ENCODE assay signal across 14 cellular contexts in the genomic region with DNA sequence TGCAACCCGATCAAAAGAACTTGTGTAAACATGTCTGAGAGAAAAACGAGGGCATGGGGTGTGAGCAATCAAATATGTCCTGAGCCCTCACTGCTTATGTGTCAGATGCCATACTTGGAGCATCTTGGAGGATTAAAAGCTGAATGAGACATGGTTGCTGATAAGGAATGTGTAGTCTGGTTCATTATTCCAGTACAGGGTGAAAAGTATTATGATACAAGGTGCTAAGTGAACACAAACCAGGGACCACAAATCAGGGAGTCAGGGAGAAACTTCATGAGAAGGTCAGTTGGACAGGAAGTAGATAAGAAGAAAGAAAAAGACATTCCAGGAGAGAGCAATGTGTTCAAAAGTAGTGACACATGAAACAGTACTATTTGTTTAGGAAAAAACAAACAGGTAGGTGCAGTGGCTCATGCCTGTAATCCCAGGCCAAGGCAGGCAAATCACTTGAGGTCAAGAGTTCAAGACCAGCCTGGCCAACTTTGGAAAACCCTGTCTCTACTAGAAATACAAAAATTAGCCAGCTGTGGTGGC. TPM values are rescaled to one million over a fixed set of nuclear protein-coding genes. Genes with fewer than 3 reads are reported as not detected.
DNase-seq lines count a peak whose midpoint lies in the region; ATAC-seq, FAIRE-seq and TF ChIP-seq lines count a peak whose summit lies in the region.
"Had no signal": no experiment of that assay in that cellular context is flagged by ENCODE, and none has a peak within 500 bp of the region (broad histone marks: within the 10 kb centered on the region; RNA-seq: fewer than 3 reads in every experiment).

No MANE protein-coding gene starts in this region.

- POLR2A ChIA-PET in endothelial cell of umbilical vein (lab: Charles Lee) = no interaction called here

- peak; percentile 51 for DNase-seq in EH (ENCODE audit: low read depth)
- DNase-seq in NCI-H226 = peak; percentile 72
- DNase-seq in endothelial cell of umbilical vein (ENCODE audit: low read depth, low spot score) = no peak
- no peak for DNase-seq in natural killer cell treated with Interleukin-12 subunit alpha and Interleukin-12 subunit beta and Interleukin-15 and Interleukin-18, amount 100 ng/mL, for 72 hours (ENCODE audit: low spot score)
- no peak for DNase-seq in Right ventricle myocardium inferior (ENCODE audit: missing footprints)
- no peak for DNase-seq in SJCRH30
- DNase-seq in left lobe of liver (ENCODE audit: low spot score) = no peak
- DNase-seq: activated CD8-positive, alpha-beta memory T cell treated with anti-CD3 and anti-CD28 coated beads, Interleukin-2, amount 50 U/mL, for 4 hours; activated naive CD4-positive, alpha-beta T cell treated with anti-CD3 and anti-CD28 coated beads, Interleukin-2, amount 50 U/mL, for 16 hours; BE2C; esophagus squamous epithelium; SW 1271 had no signal

- H3K4me3 ChIP-seq in endothelial cell of umbilical vein (replicated peaks in 1 of 3; ENCODE audit: insufficient read depth in 1 of 3, low read depth in 1 of 3, low read length in 3 of 3) (no peak overlapping the region), SJCRH30 (no peak overlapping the region)
- H3K4me3 ChIP-seq: esophagus squamous epithelium, vagina had no signal

- peaks cover 10 to 17% of the 10 kb centered on the region in 2 donors for H3K4me1 Mint-ChIP-seq in natural killer cell treated with Interleukin-12 subunit alpha and Interleukin-12 subunit beta and Interleukin-15 and Interleukin-18, amount 100 ng/mL, for 72 hours (ENCODE audit: low read depth in 2 of 2)

- no peaks in the 10 kb centered on the region for H3K9me3 Mint-ChIP-seq in natural killer cell treated with Interleukin-12 subunit alpha and Interleukin-12 subunit beta and Interleukin-15 and Interleukin-18, amount 100 ng/mL, for 72 hours

- dilution Hi-C loops in endothelial cell of umbilical vein (cut with MboI; ENCODE audit: extremely low pct_ligation_motif_present, low sequenced_read_pairs) = no loop called here

- H3K9ac ChIP-seq in endothelial cell of umbilical vein (replicated peaks; ENCODE audit: extremely low read depth, insufficient read depth, low read length) = no peak overlapping the region

- H3K36me3 Mint-ChIP-seq in natural killer cell treated with Interleukin-12 subunit alpha and Interleukin-12 subunit beta and Interleukin-15 and Interleukin-18, amount 100 ng/mL, for 72 hours = peaks cover 6% of the 10 kb centered on the region

- TF ChIP-seq POLR2A in endothelial cell of umbilical vein (IDR thresholded peaks at IDR 0.05; ENCODE audit: low read depth, low read length) = no peak

- no peak for ATAC-seq in natural killer cell treated with Interleukin-12 subunit alpha and Interleukin-12 subunit beta and Interleukin-15 and Interleukin-18, amount 100 ng/mL, for 72 hours
- ATAC-seq in Right ventricle myocardium inferior (no peak), GM21825 (IDR thresholded peaks at IDR 0.05; ENCODE audit: unreplicated experiment) (no peak), left lobe of liver (no peak)

- CTCF ChIA-PET in endothelial cell of umbilical vein (lab: Charles Lee) = no interaction called here

- H3K4me2 ChIP-seq in endothelial cell of umbilical vein (ENCODE audit: insufficient read depth, low read length) = no peak overlapping the region

- no peaks in the 10 kb centered on the region for H4K20me1 ChIP-seq in endothelial cell of umbilical vein (replicated peaks; ENCODE audit: control insufficient read depth, extremely low read depth, insufficient read depth, low read length)

- H3K27me3 Mint-ChIP-seq in natural killer cell treated with Interleukin-12 subunit alpha and Interleukin-12 subunit beta and Interleukin-15 and Interleukin-18, amount 100 ng/mL, for 72 hours = peaks cover 0 to 4% of the 10 kb centered on the region in 2 donors

- H3K9me3 ChIP-seq in endothelial cell of umbilical vein (replicated peaks; ENCODE audit: control insufficient read depth, insufficient read depth, low read length) (no peaks in the 10 kb centered on the region), SJCRH30 (replicated peaks) (no peaks in the 10 kb centered on the region)
- H3K9me3 ChIP-seq: BE2C, esophagus squamous epithelium, vagina had no signal

- H3K36me3 ChIP-seq in endothelial cell of umbilical vein (ENCODE audit: control insufficient read depth in 2 of 2, extremely low read depth in 1 of 2, insufficient read depth in 2 of 2, low read length in 2 of 2) (no peaks in the 10 kb centered on the region), SJCRH30 (no peaks in the 10 kb centered on the region)
- H3K36me3 ChIP-seq: BE2C, esophagus squamous epithelium, vagina had no signal

- TF ChIP-seq CTCF in endothelial cell of umbilical vein (IDR thresholded peaks at IDR 0.05; ENCODE audit: extremely low read depth in 1 of 2, insufficient read depth in 1 of 2, low read depth in 1 of 2, low read length in 2 of 2) = no peak

- H2AFZ ChIP-seq in endothelial cell of umbilical vein (ENCODE audit: low read depth, low read length) = peak overlapping the region; percentile 15

- H3K27ac ChIP-seq in endothelial cell of umbilical vein (ENCODE audit: insufficient read depth, low read depth, low read length) (no peak overlapping the region), SJCRH30 (no peak overlapping the region)
- H3K27ac ChIP-seq: vagina had no signal

- peak; percentile 8 for FAIRE-seq in endothelial cell of umbilical vein (lab: Jason Lieb, UNC)

- no peaks in the 10 kb centered on the region for H3K9me1 ChIP-seq in endothelial cell of umbilical vein (replicated peaks; ENCODE audit: control insufficient read depth, extremely low read depth, insufficient read depth, low read length)

- peak overlapping the region; percentile 11 to 60 for H3K27ac Mint-ChIP-seq in natural killer cell treated with Interleukin-12 subunit alpha and Interleukin-12 subunit beta and Interleukin-15 and Interleukin-18, amount 100 ng/mL, for 72 hours

- no peak overlapping the region for H3K4me3 Mint-ChIP-seq in natural killer cell treated with Interleukin-12 subunit alpha and Interleukin-12 subunit beta and Interleukin-15 and Interleukin-18, amount 100 ng/mL, for 72 hours

- H3K27me3 ChIP-seq in endothelial cell of umbilical vein (ENCODE audit: control insufficient read depth in 2 of 2, insufficient read depth in 2 of 2, low read length in 2 of 2) (no peaks in the 10 kb centered on the region), SJCRH30 (no peaks in the 10 kb centered on the region)
- H3K27me3 ChIP-seq: BE2C, esophagus squamous epithelium, vagina had no signal

- peaks cover 16% of the 10 kb centered on the region for H3K79me2 ChIP-seq in endothelial cell of umbilical vein (ENCODE audit: control insufficient read depth, insufficient read depth, low read length)

- peaks cover 16% of the 10 kb centered on the region for H3K4me1 ChIP-seq in endothelial cell of umbilical vein (ENCODE audit: control insufficient read depth, extremely low read depth, insufficient read depth, low read length)
- H3K4me1 ChIP-seq in SJCRH30 = no peaks in the 10 kb centered on the region
- H3K4me1 ChIP-seq: BE2C had no signal

- intact Hi-C loops in endothelial cell of umbilical vein (cut with micrococcal nuclease) = loop anchor here (5.0 kb wide), 2 partner anchors 285 to 610 kb away; a partner anchor contains a TSS
- intact Hi-C loops in Right ventricle myocardium inferior (cut with DNase I) = no loop called here

- BruUV-seq in endothelial cell of umbilical vein (replicated peaks; lab: Mats Ljungman, UMichigan) = no TSS peak

TF ChIP-seq in endothelial cell of umbilical vein, 7 proteins besides CTCF, POLR2A, EP300 and RAD21:
- TF ChIP-seq EZH2 (IDR thresholded peaks at IDR 0.05; ENCODE audit: borderline replicate concordance, low read depth, low read length, severe bottlenecking) (no peak), FOS (IDR thresholded peaks at IDR 0.05; ENCODE audit: borderline replicate concordance, insufficient read depth, low read length) (no peak), GATA2 (IDR thresholded peaks at IDR 0.05; ENCODE audit: insufficient read depth, insufficient read length, low read depth, low read length) (no peak)

RNA-seq across cellular contexts. Expression of a gene that starts 2.0 kb away (rescaled TPM):
- total RNA-seq in endothelial cell of umbilical vein (23.6 and 23.8 TPM in 2 replicates), Right ventricle myocardium inferior (22.3 TPM), left lobe of liver (7.2 TPM)
- 9.2 and 12.1 TPM in 2 replicates for polyA plus RNA-seq in endothelial cell of umbilical vein
- polyA plus RNA-seq in endothelial cell of umbilical vein (2011; cell fraction: cytosol; rRNA removed) = 10.2 and 12.0 TPM in 2 replicates
- 29.3 and 37.0 TPM in 2 replicates for polyA plus RNA-seq in endothelial cell of umbilical vein (2011; cell fraction: nucleus; rRNA removed)
- 20.7 and 22.5 TPM in 2 replicates for polyA plus RNA-seq in endothelial cell of umbilical vein (2012)
- 23.2 and 26.1 TPM in 2 replicates for polyA minus RNA-seq in endothelial cell of umbilical vein
- polyA minus RNA-seq in endothelial cell of umbilical vein (2011; cell fraction: cytosol; rRNA and poly(A)+ RNA removed) = 3.4 TPM
- 17.6 TPM in 2 replicates for polyA minus RNA-seq in endothelial cell of umbilical vein (2011; cell fraction: nucleus; rRNA and poly(A)+ RNA removed)
- 10 to 100 TPM; 13.0 to 21.3 TPM for total RNA-seq in natural killer cell treated with Interleukin-12 subunit alpha and Interleukin-12 subunit beta and Interleukin-15 and Interleukin-18, amount 100 ng/mL, for 72 hours
- 22.6 and 23.4 TPM in 2 replicates for total RNA-seq in SJCRH30 (2014; rRNA removed; shearing (Covaris generic))

RNA-seq across cellular contexts. Expression of a gene that starts 40.9 kb away (rescaled TPM):
- total RNA-seq in endothelial cell of umbilical vein (0.20 and 0.23 TPM in 2 replicates), Right ventricle myocardium inferior (0.57 TPM), left lobe of liver (0.23 TPM)
- 0.06 TPM in 2 replicates for polyA plus RNA-seq in endothelial cell of umbilical vein
- 0.03 and 0.04 TPM in 2 replicates for polyA plus RNA-seq in endothelial cell of umbilical vein (2011; cell fraction: cytosol; rRNA removed)
- 0.05 TPM in 1 of 2 replicates, not detected in the other for polyA plus RNA-seq in endothelial cell of umbilical vein (2011; cell fraction: nucleus; rRNA removed)
- 0.05 and 0.10 TPM in 2 replicates for polyA plus RNA-seq in endothelial cell of umbilical vein (2012)
- polyA minus RNA-seq in endothelial cell of umbilical vein = 0.32 TPM in 1 of 2 replicates, not detected in the other
- polyA minus RNA-seq in endothelial cell of umbilical vein (2011; cell fraction: cytosol; rRNA and poly(A)+ RNA removed) = not detected
- polyA minus RNA-seq in endothelial cell of umbilical vein (2011; cell fraction: nucleus; rRNA and poly(A)+ RNA removed) = 0.19 TPM in 1 of 2 replicates, not detected in the other
- under 1 TPM; 0.48 to 0.50 TPM for total RNA-seq in natural killer cell treated with Interleukin-12 subunit alpha and Interleukin-12 subunit beta and Interleukin-15 and Interleukin-18, amount 100 ng/mL, for 72 hours
- total RNA-seq in SJCRH30 (2014; rRNA removed; shearing (Covaris generic)) = 0.08 TPM in 1 of 2 replicates, not detected in the other

Comparison
In these comparisons a context has a peak if more than half of its experiments do, and no peak if none do; other contexts are left out.
1. DNase-seq: peak in EH (single experiment) and NCI-H226 (single experiment); none in endothelial cell of umbilical vein (single experiment), natural killer cell treated with Interleukin-12 subunit alpha and Interleukin-12 subunit beta and Interleukin-15 and Interleukin-18, amount 100 ng/mL, for 72 hours (single experiment), Right ventricle myocardium inferior (single experiment), SJCRH30 (0 of 2) and left lobe of liver (single experiment).